ENCODE assay signal across 17 cellular contexts in the genomic region with DNA sequence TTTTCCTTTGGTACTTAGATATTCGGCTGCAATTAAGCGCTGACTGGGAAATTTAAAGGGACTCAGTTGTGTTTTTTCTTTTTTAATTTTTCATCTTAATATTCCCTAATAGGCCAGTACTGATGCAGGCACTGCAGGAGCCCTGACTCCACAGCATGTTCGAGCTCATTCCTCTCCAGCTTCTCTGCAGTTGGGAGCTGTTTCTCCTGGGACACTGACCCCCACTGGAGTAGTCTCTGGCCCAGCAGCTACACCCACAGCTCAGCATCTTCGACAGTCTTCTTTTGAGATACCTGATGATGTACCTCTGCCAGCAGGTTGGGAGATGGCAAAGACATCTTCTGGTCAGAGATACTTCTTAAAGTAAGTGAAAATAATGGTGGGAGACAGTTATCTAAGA. TPM values are rescaled to one million over a fixed set of nuclear protein-coding genes. Genes with fewer than 3 reads are reported as not detected.
DNase-seq lines count a peak whose midpoint lies in the region; ATAC-seq, FAIRE-seq and TF ChIP-seq lines count a peak whose summit lies in the region.
"Had no signal": no experiment of that assay in that cellular context is flagged by ENCODE, and none has a peak within 500 bp of the region (broad histone marks: within the 10 kb centered on the region; RNA-seq: fewer than 3 reads in every experiment).

No MANE protein-coding gene starts in this region.

- H4K8ac ChIP-seq in mesenchymal stem cell (ENCODE audit: low read length), result peak overlapping the region; percentile 19

- H3K79me1 ChIP-seq in mesenchymal stem cell (replicated peaks; ENCODE audit: low read length, poor library complexity, severe bottlenecking), result no peaks in the 10 kb centered on the region

- no peak overlapping the region for H2BK120ac ChIP-seq in mesenchymal stem cell (ENCODE audit: low read depth, low read length)

- no peak overlapping the region for H2BK15ac ChIP-seq in mesenchymal stem cell (ENCODE audit: low read depth, poor library complexity, severe bottlenecking)

- TF ChIP-seq CTCF in mammary epithelial cell (conservative IDR thresholded peaks at IDR 0.05 in 1 of 2, IDR thresholded peaks at IDR 0.05 in 1 of 2; ENCODE audit: extremely low read depth in 1 of 2, insufficient read depth in 1 of 2, low read depth in 1 of 2, low read length in 2 of 2) (peak in 1 of 2 donors; percentile 12), tibial artery (IDR thresholded peaks at IDR 0.05) (no peak)

- ATAC-seq in HG03457 (IDR thresholded peaks at IDR 0.05; ENCODE audit: unreplicated experiment), result no peak
- ATAC-seq: activated T-helper 17 cell treated with anti-CD3 and anti-CD28 coated beads, Interleukin-2, amount 50 U/mL, for 72 hours had no signal

- H3K4me1 ChIP-seq in mammary epithelial cell (ENCODE audit: insufficient read depth, low read length), result peaks cover 23% of the 10 kb centered on the region
- H3K4me1 ChIP-seq in mesenchymal stem cell (ENCODE audit: control insufficient read depth, insufficient read depth, low read depth, low read length), result peaks cover 4% of the 10 kb centered on the region
- H3K4me1 ChIP-seq in tibial artery, result peaks cover 0 to 73% (median 31%) of the 10 kb centered on the region in 4 donors
- H3K4me1 ChIP-seq in effector memory CD4-positive, alpha-beta T cell (ENCODE audit: control insufficient read depth, insufficient read depth, low read length, poor library complexity, severe bottlenecking), result peaks cover 5% of the 10 kb centered on the region

- WGBS in mammary epithelial cell (ENCODE audit: low coverage, missing lambda C conversion rate), result 43% methylated on average over 4 of the region's 4 CpGs
- WGBS in mesenchymal stem cell, result 70% methylated on average over 4 of the region's 4 CpGs

- no peak overlapping the region for H2AK5ac ChIP-seq in mesenchymal stem cell (ENCODE audit: low read length, severe bottlenecking)

- no peak overlapping the region for H2BK12ac ChIP-seq in mesenchymal stem cell (ENCODE audit: low read length in 2 of 2)

- peak; percentile 97 for FAIRE-seq in HTR-8/SVneo (lab: Jason Lieb, UNC)
- FAIRE-seq: RCC 7860 had no signal

- in situ Hi-C loops in mammary epithelial cell (cut with MboI; ENCODE audit: low sequenced_read_pairs in 2 of 2), result no loop called here

- H2AFZ ChIP-seq in mammary epithelial cell (ENCODE audit: low read depth, low read length) (no peak overlapping the region), mesenchymal stem cell (ENCODE audit: low read depth, low read length) (no peak overlapping the region)

- no peaks in the 10 kb centered on the region for H3K9me3 ChIP-seq in mammary epithelial cell (replicated peaks; ENCODE audit: insufficient read depth, low read length)
- H3K9me3 ChIP-seq in mesenchymal stem cell (ENCODE audit: control insufficient read depth, low read length), result no peaks in the 10 kb centered on the region
- no peaks in the 10 kb centered on the region for H3K9me3 ChIP-seq in tibial artery
- no peaks in the 10 kb centered on the region for H3K9me3 ChIP-seq in effector memory CD4-positive, alpha-beta T cell (ENCODE audit: control insufficient read depth, low read length)
- H3K9me3 ChIP-seq: sigmoid colon had no signal

- DNase-seq in HTR-8/SVneo (ENCODE audit: insufficient read length, low spot score), result no peak
- no peak for DNase-seq in mammary epithelial cell
- peak; percentile 26 for DNase-seq in mesenchymal stem cell
- no peak for DNase-seq in tibial artery
- no peak for DNase-seq in effector memory CD4-positive, alpha-beta T cell
- DNase-seq in activated CD4-positive, alpha-beta T cell treated with anti-CD3 and anti-CD28 coated beads, Interleukin-2, amount 10 ng/mL, durations not matched to agents 24 days and 14 days, result no peak
- no peak for DNase-seq in NCI-H345 (lab: John Stamatoyannopoulos, UW)
- DNase-seq: activated CD4-positive, alpha-beta T cell treated with anti-CD3 and anti-CD28 coated beads, Interleukin-2, amount 50 U/mL, for 1 hour; COR-L47; NCI-H1105 treated with DMSO at 0.1 percent for 48 hours; NCI-H446 treated with DMSO at 0.1 percent for 48 hours; sigmoid colon had no signal

- no TSS peak for BruUV-seq in mammary epithelial cell (replicated peaks; lab: Mats Ljungman, UMichigan)

- H3K4me2 ChIP-seq in mammary epithelial cell (ENCODE audit: insufficient read depth, low read depth, low read length), result peak overlapping the region; percentile 97
- H3K4me2 ChIP-seq in mesenchymal stem cell (ENCODE audit: low read length, poor library complexity, severe bottlenecking), result peak overlapping the region; percentile 35

- H3K79me2 ChIP-seq in mammary epithelial cell (ENCODE audit: insufficient read depth, low read length), result peaks cover 95% of the 10 kb centered on the region

- H3K23ac ChIP-seq in mesenchymal stem cell (ENCODE audit: low read length in 2 of 2), result no peak overlapping the region

- H3K36me3 Mint-ChIP-seq in activated CD4-positive, alpha-beta T cell treated with anti-CD3 and anti-CD28 coated beads, Interleukin-2, amount 10 ng/mL, durations not matched to agents 24 days and 14 days (ENCODE audit: low read depth), result peaks cover 2% of the 10 kb centered on the region
- H3K36me3 Mint-ChIP-seq: IgD-negative memory B cell had no signal

- H3K27ac Mint-ChIP-seq in activated CD4-positive, alpha-beta T cell treated with anti-CD3 and anti-CD28 coated beads, Interleukin-2, amount 10 ng/mL, durations not matched to agents 24 days and 14 days, result no peak overlapping the region
- H3K27ac Mint-ChIP-seq: activated T-helper 17 cell treated with anti-CD3 and anti-CD28 coated beads, Interleukin-2, amount 50 U/mL, for 72 hours; T-helper 2 cell treated with Interferon-gamma antibody and Interleukin-4, amounts not matched to agents 5 μg/mL and 100 μg/mL, for 36 hours had no signal

- no peaks in the 10 kb centered on the region for H4K20me1 ChIP-seq in mammary epithelial cell (ENCODE audit: insufficient read depth, low read length)

- intact Hi-C loops in mammary epithelial cell (cut with micrococcal nuclease) (loop anchor here (5.0 kb wide), 3 partner anchors 52 to 233 kb away; partner anchors contain the start of genes BIRC2 and CFAP300), tibial artery (cut with DNase I; ENCODE audit: low total_unique reads) (loop anchor here (10.0 kb wide), 1 partner anchor 61 kb away; no protein-coding TSS in a partner anchor)
- intact Hi-C loops in activated CD4-positive, alpha-beta T cell treated with anti-CD3 and anti-CD28 coated beads, Interleukin-2, amount 10 ng/mL, durations not matched to agents 24 days and 14 days (cut with micrococcal nuclease), result loop anchor here (10.0 kb wide), 1 partner anchor 151 kb away; no protein-coding TSS in a partner anchor

- H3K27me3 Mint-ChIP-seq in activated CD4-positive, alpha-beta T cell treated with anti-CD3 and anti-CD28 coated beads, Interleukin-2, amount 10 ng/mL, durations not matched to agents 24 days and 14 days, result peaks cover 63% of the 10 kb centered on the region

- no peaks in the 10 kb centered on the region for H3K27me3 ChIP-seq in mammary epithelial cell (ENCODE audit: insufficient read depth, low read length)
- H3K27me3 ChIP-seq in mesenchymal stem cell (ENCODE audit: control insufficient read depth in 1 of 2, insufficient read depth in 1 of 2, low read length in 2 of 2), result no peaks in the 10 kb centered on the region
- H3K27me3 ChIP-seq in tibial artery, result no peaks in the 10 kb centered on the region
- peaks cover 9% of the 10 kb centered on the region for H3K27me3 ChIP-seq in effector memory CD4-positive, alpha-beta T cell (replicated peaks; ENCODE audit: control insufficient read depth, insufficient read depth, low read length, poor library complexity, severe bottlenecking)
- H3K27me3 ChIP-seq: sigmoid colon had no signal

- H3K27ac ChIP-seq in mammary epithelial cell (ENCODE audit: insufficient read depth, low read depth, low read length), result peak overlapping the region; percentile 97
- peak overlapping the region; percentile 9 for H3K27ac ChIP-seq in mesenchymal stem cell (ENCODE audit: low read length, poor library complexity, severe bottlenecking)
- H3K27ac ChIP-seq in tibial artery, result peak overlapping the region; percentile 3 to 95
- no peak overlapping the region for H3K27ac ChIP-seq in effector memory CD4-positive, alpha-beta T cell (ENCODE audit: insufficient read depth, low read length, poor library complexity, severe bottlenecking)

- CTCF ChIA-PET in mammary epithelial cell (lab: Charles Lee; ENCODE audit: low non-redundant PET), result no interaction called here

- no peak overlapping the region for H3K18ac ChIP-seq in mesenchymal stem cell (ENCODE audit: low read depth in 1 of 2, low read length in 2 of 2)

- dilution Hi-C loops in mammary epithelial cell (cut with HindIII; ENCODE audit: low sequenced_read_pairs), result no loop called here

- H3K4me3 ChIP-seq in mammary epithelial cell (replicated peaks in 1 of 3; ENCODE audit: insufficient read depth in 1 of 3, low read depth in 2 of 3, low read length in 3 of 3) (peak overlapping the region; percentile 26 to 82 (median 30)), mesenchymal stem cell (ENCODE audit: insufficient read depth in 1 of 2, low read depth in 1 of 2, low read length in 2 of 2) (peak overlapping the region in 1 of 2 experiments; percentile 82), tibial artery (peak overlapping the region; percentile 86 to 97)
- no peak overlapping the region for H3K4me3 ChIP-seq in effector memory CD4-positive, alpha-beta T cell (ENCODE audit: insufficient read depth, low read depth, low read length, poor library complexity, severe bottlenecking)

- no peak overlapping the region for H3K4ac ChIP-seq in mesenchymal stem cell (ENCODE audit: low read depth in 1 of 2, low read length in 2 of 2)

- no peak overlapping the region for H4K91ac ChIP-seq in mesenchymal stem cell (ENCODE audit: low read length)

- H3K4me1 Mint-ChIP-seq in activated CD4-positive, alpha-beta T cell treated with anti-CD3 and anti-CD28 coated beads, Interleukin-2, amount 10 ng/mL, durations not matched to agents 24 days and 14 days, result peaks cover 8% of the 10 kb centered on the region

- H3K4me3 Mint-ChIP-seq in activated CD4-positive, alpha-beta T cell treated with anti-CD3 and anti-CD28 coated beads, Interleukin-2, amount 10 ng/mL, durations not matched to agents 24 days and 14 days, result no peak overlapping the region
- H3K4me3 Mint-ChIP-seq: activated T-helper 17 cell treated with anti-CD3 and anti-CD28 coated beads, Interleukin-2, amount 50 U/mL, for 72 hours; T-helper 2 cell treated with Interferon-gamma antibody and Interleukin-4, amounts not matched to agents 5 μg/mL and 100 μg/mL, for 36 hours had no signal

- H3K14ac ChIP-seq in mesenchymal stem cell (ENCODE audit: low read length in 2 of 2), result no peak overlapping the region

- peaks cover 2% of the 10 kb centered on the region for H3K9me3 Mint-ChIP-seq in activated CD4-positive, alpha-beta T cell treated with anti-CD3 and anti-CD28 coated beads, Interleukin-2, amount 10 ng/mL, durations not matched to agents 24 days and 14 days
- H3K9me3 Mint-ChIP-seq: activated T-helper 17 cell treated with anti-CD3 and anti-CD28 coated beads, Interleukin-2, amount 50 U/mL, for 72 hours; T-helper 2 cell treated with Interferon-gamma antibody and Interleukin-4, amounts not matched to agents 5 μg/mL and 100 μg/mL, for 36 hours had no signal

- H2BK5ac ChIP-seq in mesenchymal stem cell (ENCODE audit: low read depth, low read length, poor library complexity, severe bottlenecking), result no peak overlapping the region

- H3K9ac ChIP-seq in mammary epithelial cell (ENCODE audit: insufficient read depth, low read length) (peak overlapping the region; percentile 7), mesenchymal stem cell (ENCODE audit: low read length) (peak overlapping the region; percentile 99)

- H3K36me3 ChIP-seq in mammary epithelial cell (ENCODE audit: insufficient read depth, low read length), result peaks cover 7% of the 10 kb centered on the region
- H3K36me3 ChIP-seq in mesenchymal stem cell (ENCODE audit: control insufficient read depth in 1 of 2, insufficient read depth in 2 of 2, low read depth in 1 of 2, low read length in 2 of 2), result peaks cover 0 to 36% of the 10 kb centered on the region in 2 experiments
- peaks cover 0 to 4% (median 0%) of the 10 kb centered on the region in 3 donors for H3K36me3 ChIP-seq in tibial artery
- H3K36me3 ChIP-seq in effector memory CD4-positive, alpha-beta T cell (ENCODE audit: control insufficient read depth, insufficient read depth, low read length), result no peaks in the 10 kb centered on the region

RNA-seq across cellular contexts. Expression of gene YAP1, which starts 3.8 kb away (rescaled TPM):
- 100 to 1,000 TPM; 163 to 234 TPM for total RNA-seq in mammary epithelial cell
- polyA plus RNA-seq in mammary epithelial cell, result 124 TPM
- 220 TPM for polyA minus RNA-seq in mammary epithelial cell
- 85.8 TPM for polyA plus RNA-seq in mesenchymal stem cell (2013, experiment 1 of 2)
- polyA plus RNA-seq in mesenchymal stem cell (2013, experiment 2 of 2), result 87.1 TPM
- total RNA-seq in activated CD4-positive, alpha-beta T cell treated with anti-CD3 and anti-CD28 coated beads, Interleukin-2, amount 10 ng/mL, durations not matched to agents 24 days and 14 days, result not detected in 2 replicates
- polyA plus RNA-seq: IgD-negative memory B cell had no signal

Comparison
In these comparisons a context has a peak if more than half of its experiments do, and no peak if none do; other contexts are left out.
1. RNA of gene YAP1, which starts 3.8 kb away (total RNA-seq): 163 to 234 TPM in mammary epithelial cell; not detected in activated CD4-positive, alpha-beta T cell treated with anti-CD3 and anti-CD28 coated beads, Interleukin-2, amount 10 ng/mL, durations not matched to agents 24 days and 14 days; every median in the first group is over 100 times any median in the second.